Comparison of ENCODE assay signal across 8 cellular contexts in genomic region chr4:2008921-2009650, GRCh38. TPM values are rescaled to one million over a fixed set of nuclear protein-coding genes. Genes with fewer than 3 reads are reported as not detected.
DNase-seq lines count a peak whose midpoint lies in the region; ATAC-seq and TF ChIP-seq lines count a peak whose summit lies in the region.

TSS of gene NELFA (minus strand) at chr4:2008974. CDS start at chr4:2008959, 15 bp downstream.

- TF ChIP-seq CTCF in GM10266 (IDR thresholded peaks at IDR 0.05; ENCODE audit: control insufficient read depth, insufficient read depth, low read depth, missing control alignments) (peak; percentile 10), suprapubic skin (IDR thresholded peaks at IDR 0.05) (peak; percentile 13 to 50)

- peaks cover 6% of the 10 kb centered on the region for H3K36me3 ChIP-seq in suprapubic skin

- peaks cover 2% of the 10 kb centered on the region for H3K36me3 Mint-ChIP-seq in activated naive CD4-positive, alpha-beta T cell treated with anti-CD3 and anti-CD28 coated beads, Interleukin-2, amount 50 U/mL, for 24 hours

- no peaks in the 10 kb centered on the region for H3K27me3 Mint-ChIP-seq in activated naive CD4-positive, alpha-beta T cell treated with anti-CD3 and anti-CD28 coated beads, Interleukin-2, amount 50 U/mL, for 24 hours

- H3K4me1 ChIP-seq in suprapubic skin: peaks cover 34% of the 10 kb centered on the region

- H3K4me1 Mint-ChIP-seq in activated naive CD4-positive, alpha-beta T cell treated with anti-CD3 and anti-CD28 coated beads, Interleukin-2, amount 50 U/mL, for 24 hours: peaks cover 33% of the 10 kb centered on the region

- no peaks in the 10 kb centered on the region for H3K9me3 Mint-ChIP-seq in activated naive CD4-positive, alpha-beta T cell treated with anti-CD3 and anti-CD28 coated beads, Interleukin-2, amount 50 U/mL, for 24 hours

- H3K27ac ChIP-seq in suprapubic skin: peak within 1 kb of the TSS; percentile 97

- peak within 1 kb of the TSS; percentile 89 for H3K4me3 ChIP-seq in suprapubic skin

- no peaks in the 10 kb centered on the region for H3K27me3 ChIP-seq in suprapubic skin

- ATAC-seq in HG02588 (IDR thresholded peaks at IDR 0.05; ENCODE audit: unreplicated experiment) (peak; percentile 80), SK-N-SH treated with all-trans-retinoic acid at 6 μM for 48 hours (peak; percentile 92)

- 0% methylated on average over 46 of the region's 95 CpGs for WGBS in suprapubic skin

- H3K9me3 ChIP-seq in suprapubic skin: no peaks in the 10 kb centered on the region

- DNase-seq in GM10266 (ENCODE audit: extremely low spot score): peak; percentile 95
- DNase-seq in NCI-H1048 (lab: John Stamatoyannopoulos, UW): peak; percentile 85
- peak; percentile 67 for DNase-seq in glomerular endothelial cell (ENCODE audit: extremely low read depth, low read depth, low spot score)
- DNase-seq in occipital lobe (lab: John Stamatoyannopoulos, UW): peak; percentile 87
- DNase-seq in suprapubic skin (ENCODE audit: low spot score in 2 of 2): peak; percentile 95 to 97

- peak in 1 of 2 donors; percentile 20 for TF ChIP-seq POLR2A in suprapubic skin (IDR thresholded peaks at IDR 0.05)

- H3K27ac Mint-ChIP-seq in activated naive CD4-positive, alpha-beta T cell treated with anti-CD3 and anti-CD28 coated beads, Interleukin-2, amount 50 U/mL, for 24 hours: peak within 1 kb of the TSS; percentile 97

- TF ChIP-seq EP300 in suprapubic skin (IDR thresholded peaks at IDR 0.05): no peak

- peak within 1 kb of the TSS; percentile 91 for H3K4me3 Mint-ChIP-seq in activated naive CD4-positive, alpha-beta T cell treated with anti-CD3 and anti-CD28 coated beads, Interleukin-2, amount 50 U/mL, for 24 hours

TF ChIP-seq in SK-N-SH treated with all-trans-retinoic acid at 6 μM for 48 hours, 23 proteins besides CTCF, POLR2A, EP300 and RAD21:
- TF ChIP-seq ARNTL (CRISPR knock-in tag; IDR thresholded peaks at IDR 0.05; ENCODE audit: borderline replicate concordance, low read depth) (no peak), SNAI2 (CRISPR knock-in tag; IDR thresholded peaks at IDR 0.05) (peak; percentile 95), ISL1 (CRISPR knock-in tag; IDR thresholded peaks at IDR 0.05) (no peak), ZFP3 (CRISPR knock-in tag; IDR thresholded peaks at IDR 0.05) (0 out of 2 replicates have a peak, but pooled peaks have one; percentile 22), CSDC2 (CRISPR knock-in tag; IDR thresholded peaks at IDR 0.05) (0 out of 2 replicates have a peak, but pooled peaks have one; percentile 80), CREB5 (CRISPR knock-in tag; IDR thresholded peaks at IDR 0.05; ENCODE audit: low read depth) (no peak), ZNF565 (CRISPR knock-in tag; conservative IDR thresholded peaks at IDR 0.05; ENCODE audit: low read depth) (peak; percentile 27; the same call in 1 of the 2 replicates), OSR1 (CRISPR knock-in tag; IDR thresholded peaks at IDR 0.05) (0 out of 2 replicates have a peak, but pooled peaks have one; percentile 61), PPARA (CRISPR knock-in tag; IDR thresholded peaks at IDR 0.05; ENCODE audit: borderline replicate concordance) (peak; percentile 72; the same call in 1 of the 2 replicates)
- TF ChIP-seq, protein P1, sequence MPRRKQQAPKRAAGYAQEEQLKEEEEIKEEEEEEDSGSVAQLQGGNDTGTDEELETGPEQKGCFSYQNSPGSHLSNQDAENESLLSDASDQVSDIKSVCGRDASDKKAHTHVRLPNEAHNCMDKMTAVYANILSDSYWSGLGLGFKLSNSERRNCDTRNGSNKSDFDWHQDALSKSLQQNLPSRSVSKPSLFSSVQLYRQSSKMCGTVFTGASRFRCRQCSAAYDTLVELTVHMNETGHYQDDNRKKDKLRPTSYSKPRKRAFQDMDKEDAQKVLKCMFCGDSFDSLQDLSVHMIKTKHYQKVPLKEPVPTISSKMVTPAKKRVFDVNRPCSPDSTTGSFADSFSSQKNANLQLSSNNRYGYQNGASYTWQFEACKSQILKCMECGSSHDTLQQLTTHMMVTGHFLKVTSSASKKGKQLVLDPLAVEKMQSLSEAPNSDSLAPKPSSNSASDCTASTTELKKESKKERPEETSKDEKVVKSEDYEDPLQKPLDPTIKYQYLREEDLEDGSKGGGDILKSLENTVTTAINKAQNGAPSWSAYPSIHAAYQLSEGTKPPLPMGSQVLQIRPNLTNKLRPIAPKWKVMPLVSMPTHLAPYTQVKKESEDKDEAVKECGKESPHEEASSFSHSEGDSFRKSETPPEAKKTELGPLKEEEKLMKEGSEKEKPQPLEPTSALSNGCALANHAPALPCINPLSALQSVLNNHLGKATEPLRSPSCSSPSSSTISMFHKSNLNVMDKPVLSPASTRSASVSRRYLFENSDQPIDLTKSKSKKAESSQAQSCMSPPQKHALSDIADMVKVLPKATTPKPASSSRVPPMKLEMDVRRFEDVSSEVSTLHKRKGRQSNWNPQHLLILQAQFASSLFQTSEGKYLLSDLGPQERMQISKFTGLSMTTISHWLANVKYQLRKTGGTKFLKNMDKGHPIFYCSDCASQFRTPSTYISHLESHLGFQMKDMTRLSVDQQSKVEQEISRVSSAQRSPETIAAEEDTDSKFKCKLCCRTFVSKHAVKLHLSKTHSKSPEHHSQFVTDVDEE (CRISPR knock-in tag; IDR thresholded peaks at IDR 0.05): peak; percentile 84
- TF ChIP-seq, protein P2, sequence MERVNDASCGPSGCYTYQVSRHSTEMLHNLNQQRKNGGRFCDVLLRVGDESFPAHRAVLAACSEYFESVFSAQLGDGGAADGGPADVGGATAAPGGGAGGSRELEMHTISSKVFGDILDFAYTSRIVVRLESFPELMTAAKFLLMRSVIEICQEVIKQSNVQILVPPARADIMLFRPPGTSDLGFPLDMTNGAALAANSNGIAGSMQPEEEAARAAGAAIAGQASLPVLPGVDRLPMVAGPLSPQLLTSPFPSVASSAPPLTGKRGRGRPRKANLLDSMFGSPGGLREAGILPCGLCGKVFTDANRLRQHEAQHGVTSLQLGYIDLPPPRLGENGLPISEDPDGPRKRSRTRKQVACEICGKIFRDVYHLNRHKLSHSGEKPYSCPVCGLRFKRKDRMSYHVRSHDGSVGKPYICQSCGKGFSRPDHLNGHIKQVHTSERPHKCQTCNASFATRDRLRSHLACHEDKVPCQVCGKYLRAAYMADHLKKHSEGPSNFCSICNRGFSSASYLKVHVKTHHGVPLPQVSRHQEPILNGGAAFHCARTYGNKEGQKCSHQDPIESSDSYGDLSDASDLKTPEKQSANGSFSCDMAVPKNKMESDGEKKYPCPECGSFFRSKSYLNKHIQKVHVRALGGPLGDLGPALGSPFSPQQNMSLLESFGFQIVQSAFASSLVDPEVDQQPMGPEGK (CRISPR knock-in tag; IDR thresholded peaks at IDR 0.05; ENCODE audit: borderline replicate concordance): no peak
TF ChIP-seq in SK-N-SH treated with all-trans-retinoic acid at 6 μM for 48 hours: peak in this region for 7.

RNA-seq across cellular contexts. Expression of gene NELFA, which starts in this region (rescaled TPM):
- total RNA-seq in glomerular endothelial cell: 14.7 and 21.8 TPM in 2 replicates
- total RNA-seq in occipital lobe: 19.0 TPM
- 10 to 100 TPM; 23.2 to 41.5 (median 35.5) TPM for total RNA-seq in suprapubic skin

Comparison
In these comparisons a context has a peak if more than half of its experiments do, and no peak if none do; other contexts are left out.
1. Peak in every context shown above with its lines: DNase-seq, ATAC-seq, H3K4me3 ChIP-seq and H3K27ac ChIP-seq.